Comparison of ENCODE assay signal across 22 cellular contexts in the genomic region with DNA sequence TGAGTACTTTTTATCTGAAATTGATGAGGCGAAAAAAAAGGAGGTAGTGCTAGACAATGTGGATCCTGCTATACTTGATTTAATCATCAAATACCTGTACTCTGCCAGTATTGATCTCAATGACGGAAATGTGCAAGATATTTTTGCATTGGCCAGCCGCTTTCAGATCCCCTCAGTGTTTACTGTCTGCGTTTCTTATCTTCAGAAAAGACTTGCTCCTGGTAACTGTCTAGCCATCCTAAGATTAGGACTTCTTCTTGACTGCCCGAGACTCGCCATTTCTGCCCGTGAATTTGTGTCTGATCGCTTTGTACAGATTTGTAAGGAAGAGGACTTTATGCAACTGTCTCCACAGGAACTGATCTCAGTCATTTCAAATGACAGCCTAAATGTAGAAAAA. TPM values are rescaled to one million over a fixed set of nuclear protein-coding genes. Genes with fewer than 3 reads are reported as not detected.
DNase-seq lines count a peak whose midpoint lies in the region; ATAC-seq and TF ChIP-seq lines count a peak whose summit lies in the region.
"Had no signal": no experiment of that assay in that cellular context is flagged by ENCODE, and none has a peak within 500 bp of the region (broad histone marks: within the 10 kb centered on the region; RNA-seq: fewer than 3 reads in every experiment).

No MANE protein-coding gene starts in this region.

- TF ChIP-seq CTCF in esophagus muscularis mucosa (IDR thresholded peaks at IDR 0.05) (no peak), nephron (IDR thresholded peaks at IDR 0.05; ENCODE audit: unreplicated experiment in 3 of 3) (no peak), thoracic aorta (IDR thresholded peaks at IDR 0.05) (no peak)

- H3K27me3 Mint-ChIP-seq in nephron (ENCODE audit: low read depth): no peaks in the 10 kb centered on the region
- H3K27me3 Mint-ChIP-seq: activated naive CD4-positive, alpha-beta T cell treated with anti-CD3 and anti-CD28 coated beads, Interleukin-2, amount 10 ng/mL, durations not matched to agents 7 days and 5 days; CD8-positive, alpha-beta memory T cell; dendritic cell treated with granulocyte-macrophage colony-stimulating factor and Interleukin-4, amounts not matched to agents 40 ng/mL and 50 ng/mL, for 4 days had no signal

- DNase-seq in Right ventricle myocardium superior (no peak), Right ventricle myocardium inferior (ENCODE audit: missing footprints) (no peak), esophagus muscularis mucosa (ENCODE audit: extremely low spot score) (no peak), thoracic aorta (ENCODE audit: low spot score) (no peak), cerebellum (ENCODE audit: low spot score) (no peak), NCI-H146 treated with DMSO at 0.1 percent for 48 hours (lab: John Stamatoyannopoulos, UW; ENCODE audit: unreplicated experiment) (no peak)
- DNase-seq: activated CD4-positive, alpha-beta T cell treated with anti-CD3 and anti-CD28 coated beads for 48 hours; activated naive CD4-positive, alpha-beta T cell treated with anti-CD3 and anti-CD28 coated beads, Interleukin-2, amount 10 ng/mL, durations not matched to agents 7 days and 5 days; amygdala; CD8-positive, alpha-beta memory T cell; glutamatergic neuron; right lobe of liver; stimulated activated CD4-positive, alpha-beta T cell treated with anti-CD3 and anti-CD28 coated beads, Interleukin-1b, Interleukin-23, amount 100 ng/mL, for 48 hours; T-helper 2 cell had no signal

- H3K4me3 ChIP-seq in esophagus muscularis mucosa: no peak overlapping the region
- no peak overlapping the region for H3K4me3 ChIP-seq in thoracic aorta
- H3K4me3 ChIP-seq: A549, right lobe of liver, SK-N-MC had no signal

- H3K4me3 Mint-ChIP-seq in nephron: peak overlapping the region; percentile 63 to 97 (median 85)
- H3K4me3 Mint-ChIP-seq: activated naive CD4-positive, alpha-beta T cell treated with anti-CD3 and anti-CD28 coated beads, Interleukin-2, amount 10 ng/mL, durations not matched to agents 7 days and 5 days; CD8-positive, alpha-beta memory T cell; dendritic cell treated with granulocyte-macrophage colony-stimulating factor and Interleukin-4, amounts not matched to agents 40 ng/mL and 50 ng/mL, for 4 days had no signal

- no peaks in the 10 kb centered on the region for H3K9me3 Mint-ChIP-seq in nephron
- H3K9me3 Mint-ChIP-seq: activated naive CD4-positive, alpha-beta T cell treated with anti-CD3 and anti-CD28 coated beads, Interleukin-2, amount 10 ng/mL, durations not matched to agents 7 days and 5 days; CD8-positive, alpha-beta memory T cell; dendritic cell treated with granulocyte-macrophage colony-stimulating factor and Interleukin-4, amounts not matched to agents 40 ng/mL and 50 ng/mL, for 4 days had no signal

- H3K36me3 ChIP-seq in esophagus muscularis mucosa (peaks cover 0 to 9% (median 5%) of the 10 kb centered on the region in 4 donors), thoracic aorta (no peaks in the 10 kb centered on the region)
- H3K36me3 ChIP-seq: right lobe of liver had no signal

- H3K27me3 ChIP-seq in esophagus muscularis mucosa: no peaks in the 10 kb centered on the region
- no peaks in the 10 kb centered on the region for H3K27me3 ChIP-seq in thoracic aorta (replicated peaks; ENCODE audit: insufficient read depth)
- H3K27me3 ChIP-seq: right lobe of liver had no signal

- H3K36me3 Mint-ChIP-seq in nephron (ENCODE audit: low read depth): peaks cover 23% of the 10 kb centered on the region
- H3K36me3 Mint-ChIP-seq: activated naive CD4-positive, alpha-beta T cell treated with anti-CD3 and anti-CD28 coated beads, Interleukin-2, amount 10 ng/mL, durations not matched to agents 7 days and 5 days had no signal

- H3K4me1 ChIP-seq in esophagus muscularis mucosa (peaks cover 0 to 37% (median 23%) of the 10 kb centered on the region in 4 donors), thoracic aorta (ENCODE audit: control insufficient read depth in 1 of 2, low read depth in 2 of 2) (peaks cover 11 to 32% of the 10 kb centered on the region in 2 donors)
- H3K4me1 ChIP-seq: right lobe of liver had no signal

- H3K4me1 Mint-ChIP-seq in nephron: peaks cover 22% of the 10 kb centered on the region
- H3K4me1 Mint-ChIP-seq: activated naive CD4-positive, alpha-beta T cell treated with anti-CD3 and anti-CD28 coated beads, Interleukin-2, amount 10 ng/mL, durations not matched to agents 7 days and 5 days; CD8-positive, alpha-beta memory T cell had no signal

- no peak for TF ChIP-seq POLR2A in esophagus muscularis mucosa (IDR thresholded peaks at IDR 0.05; ENCODE audit: low read depth)

- H3K27ac Mint-ChIP-seq in nephron: peak overlapping the region; percentile 67 to 92 (median 88)
- H3K27ac Mint-ChIP-seq: activated naive CD4-positive, alpha-beta T cell treated with anti-CD3 and anti-CD28 coated beads, Interleukin-2, amount 10 ng/mL, durations not matched to agents 7 days and 5 days; CD8-positive, alpha-beta memory T cell; dendritic cell treated with granulocyte-macrophage colony-stimulating factor and Interleukin-4, amounts not matched to agents 40 ng/mL and 50 ng/mL, for 4 days had no signal

- peak; percentile 8 for ATAC-seq in Right ventricle myocardium superior (ENCODE audit: poor library complexity)
- no peak for ATAC-seq in Right ventricle myocardium inferior
- no peak for ATAC-seq in thoracic aorta (ENCODE audit: insufficient number of reproducible peaks, low FRiP score, low read depth)
- no peak for ATAC-seq in GM18867 (IDR thresholded peaks at IDR 0.05; ENCODE audit: unreplicated experiment)
- ATAC-seq: HepG2, right lobe of liver had no signal

- WGBS in esophagus muscularis mucosa: 90% methylated on average over 8 of the region's 8 CpGs

- intact Hi-C loops in Right ventricle myocardium superior (cut with DNase I): no loop called here
- intact Hi-C loops in Right ventricle myocardium inferior (cut with DNase I): no loop called here
- intact Hi-C loops in esophagus muscularis mucosa (cut with DNase I): no loop called here

- H3K27ac ChIP-seq in esophagus muscularis mucosa (replicated peaks in 1 of 4) (peak overlapping the region; percentile 56 to 68 (median 64)), thoracic aorta (peak overlapping the region; percentile 42 to 65)
- H3K27ac ChIP-seq: A549, right lobe of liver, SK-N-MC had no signal

- H3K9me3 ChIP-seq in esophagus muscularis mucosa: no peaks in the 10 kb centered on the region
- H3K9me3 ChIP-seq in thoracic aorta: no peaks in the 10 kb centered on the region
- H3K9me3 ChIP-seq: A549, right lobe of liver had no signal

- TF ChIP-seq EP300 in esophagus muscularis mucosa (IDR thresholded peaks at IDR 0.05): no peak

RNA-seq across cellular contexts. Expression of a gene that starts 0.5 kb away (rescaled TPM):
- total RNA-seq in Right ventricle myocardium superior (139 TPM), Right ventricle myocardium inferior (159 TPM), esophagus muscularis mucosa (1 to 10 TPM in 3 of 4 donors, under 1 TPM in 1; 0.99 to 2.9 (median 1.9) TPM), thoracic aorta (1 to 10 TPM in 1 of 2 donors, under 1 TPM in 1; 0.28 to 1.2 TPM), cerebellum (2.6 TPM)
- total RNA-seq: bronchial epithelial cell, NCI-H460 had no signal

RNA-seq across cellular contexts. Expression of a gene that starts 30.7 kb away (rescaled TPM):
- 7.4 TPM for total RNA-seq in Right ventricle myocardium superior
- total RNA-seq in Right ventricle myocardium inferior: 8.0 TPM
- 10 to 100 TPM in 1 of 4 donors, 1 to 10 TPM in 3; 6.6 to 11.2 (median 7.9) TPM for total RNA-seq in esophagus muscularis mucosa
- total RNA-seq in thoracic aorta: 10 to 100 TPM; 13.6 to 21.1 TPM
- 17.1 TPM for total RNA-seq in cerebellum

Comparison
In these comparisons a context has a peak if more than half of its experiments do, and no peak if none do; other contexts are left out.
1. RNA of a gene that starts 0.5 kb away (total RNA-seq): 159 TPM in Right ventricle myocardium inferior (single experiment) and 139 TPM in Right ventricle myocardium superior (single experiment); 0.99 to 2.9 TPM in esophagus muscularis mucosa, 2.6 TPM in cerebellum (single experiment) and 0.28 to 1.2 TPM in thoracic aorta; every median in the first group is over 10 times any median in the second.